Comparison of ENCODE assay signal across 9 cellular contexts in the genomic region with DNA sequence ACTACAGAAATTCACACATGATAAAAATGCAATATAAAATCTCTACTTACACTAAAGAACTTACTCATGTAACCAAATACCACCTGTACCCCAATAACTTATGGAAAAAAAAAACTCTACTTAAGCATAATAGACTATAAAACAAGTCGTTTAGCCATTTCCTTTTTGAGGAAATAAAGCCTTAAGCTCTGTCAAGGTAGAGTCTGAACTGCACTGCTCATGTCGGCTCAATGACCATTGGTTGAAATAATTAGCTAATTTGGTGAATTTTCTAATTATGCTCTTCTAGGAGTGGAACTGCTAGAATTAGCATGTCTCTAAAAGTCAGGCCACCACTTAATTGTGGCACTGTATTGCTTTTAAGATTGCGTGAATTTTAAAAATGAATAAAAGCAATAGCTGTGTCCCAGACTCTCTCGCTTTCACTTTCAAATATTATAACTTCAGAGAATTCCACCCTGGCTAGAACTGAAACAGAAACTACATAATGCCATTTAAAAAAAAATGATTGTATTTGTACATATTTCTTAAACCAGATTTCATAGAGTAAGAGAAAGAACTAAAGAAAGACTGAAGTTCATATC.
A peak's percentile ranks its signal among the peaks of the same experiment; 100 is the strongest.
DNase-seq lines count a peak whose midpoint lies in the region; ATAC-seq and TF ChIP-seq lines count a peak whose summit lies in the region.
"Had no signal": no experiment of that assay in that cellular context is flagged by ENCODE, and none has a peak within 500 bp of the region (broad histone marks: within the 10 kb centered on the region; RNA-seq: fewer than 3 reads in every experiment).

No MANE protein-coding gene starts in this region.

- H3K9me2 ChIP-seq in GM23338 (ENCODE audit: insufficient read depth) = no peaks in the 10 kb centered on the region

- intact Hi-C loops in activated CD4-positive, alpha-beta memory T cell treated with anti-CD3 and anti-CD28 coated beads for 36 hours (cut with micrococcal nuclease) = no loop called here

- peak overlapping the region; percentile 100 for H3K27ac ChIP-seq in ACC112 (ENCODE audit: low read depth, low read length)
- H3K27ac ChIP-seq in GM23338 (ENCODE audit: low read depth) = peak overlapping the region; percentile 88

- CTCF ChIA-PET in activated CD4-positive, alpha-beta memory T cell treated with anti-CD3 and anti-CD28 coated beads for 36 hours (lab: Charles Lee) = interaction anchor here (0.5 to 1.8 kb wide), 3 partner anchors 11 to 257 kb away, joined by 3 to 6 read pairs (median 3); a partner anchor contains a TSS

- H3K36me3 Mint-ChIP-seq in GM23338 (ENCODE audit: low read depth) = no peaks in the 10 kb centered on the region
- no peaks in the 10 kb centered on the region for H3K36me3 Mint-ChIP-seq in activated CD4-positive, alpha-beta memory T cell treated with anti-CD3 and anti-CD28 coated beads for 36 hours
- H3K36me3 Mint-ChIP-seq in mesothelial cell of epicardium = no peaks in the 10 kb centered on the region

- POLR2A ChIA-PET in activated CD4-positive, alpha-beta memory T cell treated with anti-CD3 and anti-CD28 coated beads for 36 hours (lab: Charles Lee) = no interaction called here

- no peaks in the 10 kb centered on the region for H3K79me2 ChIP-seq in ACC112 (ENCODE audit: control insufficient read depth, insufficient read depth, low read length, unreplicated experiment)
- H3K79me2 ChIP-seq in GM23338 (replicated peaks; ENCODE audit: insufficient read depth) = no peaks in the 10 kb centered on the region

- peak overlapping the region; percentile 56 for H3K4me2 ChIP-seq in GM23338

- H3K27me3 Mint-ChIP-seq in GM23338 (ENCODE audit: insufficient read depth, low read depth, poor library complexity) (no peaks in the 10 kb centered on the region), mesothelial cell of epicardium (ENCODE audit: low read depth) (no peaks in the 10 kb centered on the region)
- H3K27me3 Mint-ChIP-seq in activated CD4-positive, alpha-beta memory T cell treated with anti-CD3 and anti-CD28 coated beads for 36 hours = peaks cover 1% of the 10 kb centered on the region

- H3K9me3 Mint-ChIP-seq in GM23338 (no peaks in the 10 kb centered on the region), mesothelial cell of epicardium (no peaks in the 10 kb centered on the region)
- no peaks in the 10 kb centered on the region for H3K9me3 Mint-ChIP-seq in activated CD4-positive, alpha-beta memory T cell treated with anti-CD3 and anti-CD28 coated beads for 36 hours

- H3F3A ChIP-seq in GM23338 (replicated peaks; ENCODE audit: low read depth) = no peaks in the 10 kb centered on the region

- peaks cover 36% of the 10 kb centered on the region for H3K4me1 Mint-ChIP-seq in GM23338
- H3K4me1 Mint-ChIP-seq in activated CD4-positive, alpha-beta memory T cell treated with anti-CD3 and anti-CD28 coated beads for 36 hours (ENCODE audit: low read depth) = peaks cover 32% of the 10 kb centered on the region
- peaks cover 16% of the 10 kb centered on the region for H3K4me1 Mint-ChIP-seq in mesothelial cell of epicardium

- TF ChIP-seq CTCF in GM23338 (conservative IDR thresholded peaks at IDR 0.05; ENCODE audit: low read depth in 2 of 2) = no peak
- TF ChIP-seq CTCF in mesothelial cell of epicardium (IDR thresholded peaks at IDR 0.05; ENCODE audit: unreplicated experiment) = no peak

- peaks cover 50% of the 10 kb centered on the region for H3K4me1 ChIP-seq in ACC112 (ENCODE audit: control insufficient read depth, insufficient read depth, low read length, unreplicated experiment)
- peaks cover 31% of the 10 kb centered on the region for H3K4me1 ChIP-seq in GM23338 (ENCODE audit: insufficient read depth)

- no peak for ATAC-seq in GM23338

- peak overlapping the region; percentile 25; the same call in 1 of the 3 replicates for H3K4me3 Mint-ChIP-seq in GM23338
- H3K4me3 Mint-ChIP-seq in activated CD4-positive, alpha-beta memory T cell treated with anti-CD3 and anti-CD28 coated beads for 36 hours = peak overlapping the region; percentile 21
- no peak overlapping the region for H3K4me3 Mint-ChIP-seq in mesothelial cell of epicardium

- H3K27me3 ChIP-seq in ACC112 (ENCODE audit: insufficient read depth, low read length) = no peaks in the 10 kb centered on the region
- no peaks in the 10 kb centered on the region for H3K27me3 ChIP-seq in GM23338 (ENCODE audit: insufficient read depth)

- H4K20me1 ChIP-seq in GM23338 (replicated peaks; ENCODE audit: insufficient read depth) = no peaks in the 10 kb centered on the region

- peak overlapping the region; percentile 71 for H3K4me3 ChIP-seq in ACC112 (ENCODE audit: low read depth, low read length)
- no peak overlapping the region for H3K4me3 ChIP-seq in GM23338

- H3K27ac Mint-ChIP-seq in GM23338 = peak overlapping the region; percentile 82; the same call in 1 of the 2 replicates
- H3K27ac Mint-ChIP-seq in activated CD4-positive, alpha-beta memory T cell treated with anti-CD3 and anti-CD28 coated beads for 36 hours = no peak overlapping the region
- peak overlapping the region; percentile 18 for H3K27ac Mint-ChIP-seq in mesothelial cell of epicardium

- DNase-seq in GM23338 (ENCODE audit: low spot score) (no peak), mesothelial cell of epicardium (ENCODE audit: low spot score in 2 of 2, unreplicated experiment in 2 of 2) (no peak), Ammon's horn (ENCODE audit: low spot score) (no peak), SHP77 (lab: John Stamatoyannopoulos, UW) (no peak), cerebellum (ENCODE audit: low spot score) (no peak), NCI-H446 (lab: John Stamatoyannopoulos, UW) (no peak)
- no peak for DNase-seq in activated CD4-positive, alpha-beta memory T cell treated with anti-CD3 and anti-CD28 coated beads for 36 hours
- DNase-seq: NCI-H345 had no signal

- H3K36me3 ChIP-seq in ACC112 (ENCODE audit: insufficient read depth, low read length) (0 out of 2 replicates have a peak, but pooled peaks cover 5% of the 10 kb centered on the region), GM23338 (ENCODE audit: insufficient read depth) (no peaks in the 10 kb centered on the region)

- H2AFZ ChIP-seq in ACC112 (ENCODE audit: low read length, unreplicated experiment) = peak overlapping the region; percentile 91
- no peak overlapping the region for H2AFZ ChIP-seq in GM23338

TF ChIP-seq in GM23338, 12 proteins besides CTCF, POLR2A, EP300 and RAD21 (continues in another document):
- TF ChIP-seq, protein P1, sequence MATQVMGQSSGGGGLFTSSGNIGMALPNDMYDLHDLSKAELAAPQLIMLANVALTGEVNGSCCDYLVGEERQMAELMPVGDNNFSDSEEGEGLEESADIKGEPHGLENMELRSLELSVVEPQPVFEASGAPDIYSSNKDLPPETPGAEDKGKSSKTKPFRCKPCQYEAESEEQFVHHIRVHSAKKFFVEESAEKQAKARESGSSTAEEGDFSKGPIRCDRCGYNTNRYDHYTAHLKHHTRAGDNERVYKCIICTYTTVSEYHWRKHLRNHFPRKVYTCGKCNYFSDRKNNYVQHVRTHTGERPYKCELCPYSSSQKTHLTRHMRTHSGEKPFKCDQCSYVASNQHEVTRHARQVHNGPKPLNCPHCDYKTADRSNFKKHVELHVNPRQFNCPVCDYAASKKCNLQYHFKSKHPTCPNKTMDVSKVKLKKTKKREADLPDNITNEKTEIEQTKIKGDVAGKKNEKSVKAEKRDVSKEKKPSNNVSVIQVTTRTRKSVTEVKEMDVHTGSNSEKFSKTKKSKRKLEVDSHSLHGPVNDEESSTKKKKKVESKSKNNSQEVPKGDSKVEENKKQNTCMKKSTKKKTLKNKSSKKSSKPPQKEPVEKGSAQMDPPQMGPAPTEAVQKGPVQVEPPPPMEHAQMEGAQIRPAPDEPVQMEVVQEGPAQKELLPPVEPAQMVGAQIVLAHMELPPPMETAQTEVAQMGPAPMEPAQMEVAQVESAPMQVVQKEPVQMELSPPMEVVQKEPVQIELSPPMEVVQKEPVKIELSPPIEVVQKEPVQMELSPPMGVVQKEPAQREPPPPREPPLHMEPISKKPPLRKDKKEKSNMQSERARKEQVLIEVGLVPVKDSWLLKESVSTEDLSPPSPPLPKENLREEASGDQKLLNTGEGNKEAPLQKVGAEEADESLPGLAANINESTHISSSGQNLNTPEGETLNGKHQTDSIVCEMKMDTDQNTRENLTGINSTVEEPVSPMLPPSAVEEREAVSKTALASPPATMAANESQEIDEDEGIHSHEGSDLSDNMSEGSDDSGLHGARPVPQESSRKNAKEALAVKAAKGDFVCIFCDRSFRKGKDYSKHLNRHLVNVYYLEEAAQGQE (IDR thresholded peaks at IDR 0.05; ENCODE audit: unreplicated experiment) = no peak
- TF ChIP-seq STAT1 (IDR thresholded peaks at IDR 0.05; ENCODE audit: unreplicated experiment) (no peak), NANOG (IDR thresholded peaks at IDR 0.05; ENCODE audit: borderline replicate concordance) (no peak), JUNB (IDR thresholded peaks at IDR 0.05; ENCODE audit: unreplicated experiment) (no peak), CREB1 (CRISPR knock-in tag; IDR thresholded peaks at IDR 0.05; ENCODE audit: low read depth) (no peak), EZH2phosphoT487 (IDR thresholded peaks at IDR 0.05; ENCODE audit: unreplicated experiment) (no peak), EZH2 (IDR thresholded peaks at IDR 0.05; ENCODE audit: low read depth, unreplicated experiment) (no peak)
- TF ChIP-seq, protein P2, sequence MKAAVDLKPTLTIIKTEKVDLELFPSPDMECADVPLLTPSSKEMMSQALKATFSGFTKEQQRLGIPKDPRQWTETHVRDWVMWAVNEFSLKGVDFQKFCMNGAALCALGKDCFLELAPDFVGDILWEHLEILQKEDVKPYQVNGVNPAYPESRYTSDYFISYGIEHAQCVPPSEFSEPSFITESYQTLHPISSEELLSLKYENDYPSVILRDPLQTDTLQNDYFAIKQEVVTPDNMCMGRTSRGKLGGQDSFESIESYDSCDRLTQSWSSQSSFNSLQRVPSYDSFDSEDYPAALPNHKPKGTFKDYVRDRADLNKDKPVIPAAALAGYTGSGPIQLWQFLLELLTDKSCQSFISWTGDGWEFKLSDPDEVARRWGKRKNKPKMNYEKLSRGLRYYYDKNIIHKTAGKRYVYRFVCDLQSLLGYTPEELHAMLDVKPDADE (IDR thresholded peaks at IDR 0.05) = no peak
